Comparison of ENCODE assay signal across 10 cellular contexts in genomic region chr6:146433881-146434741, GRCh38.
DNase-seq lines count a peak whose midpoint lies in the region; ATAC-seq and TF ChIP-seq lines count a peak whose summit lies in the region.
"Had no signal": no experiment of that assay in that cellular context is flagged by ENCODE, and none has a peak within 500 bp of the region (broad histone marks: within the 10 kb centered on the region; RNA-seq: fewer than 3 reads in every experiment).

No MANE protein-coding gene starts in this region.

- no peak for DNase-seq in Peyer's patch
- DNase-seq in lung (ENCODE audit: low spot score), result no peak
- DNase-seq in testis, result peak; percentile 38
- no peak for DNase-seq in SW480 (ENCODE audit: low spot score)
- DNase-seq in CD4-positive, alpha-beta memory T cell, result no peak
- DNase-seq: NCI-H774 had no signal

- H3K36me3 Mint-ChIP-seq in CD4-positive, alpha-beta memory T cell, result no peaks in the 10 kb centered on the region

- WGBS in lung, 2 donors, result 11 to 12% methylated on average over 59 to 60 of the region's 60 CpGs
- WGBS in testis, 2 donors, result 7 to 20% methylated on average over 28 to 59 of the region's 60 CpGs

- TF ChIP-seq POLR2A in Peyer's patch (IDR thresholded peaks at IDR 0.05), result no peak
- no peak for TF ChIP-seq POLR2A in testis (IDR thresholded peaks at IDR 0.05)

- no peaks in the 10 kb centered on the region for H3K9me3 ChIP-seq in Peyer's patch
- H3K9me3 ChIP-seq in lung (ENCODE audit: control insufficient read depth in 2 of 2, insufficient read depth in 1 of 2, low read length in 1 of 2), result peaks cover 0 to 3% of the 10 kb centered on the region in 2 donors
- no peaks in the 10 kb centered on the region for H3K9me3 ChIP-seq in testis
- no peaks in the 10 kb centered on the region for H3K9me3 ChIP-seq in CD4-positive, alpha-beta memory T cell (ENCODE audit: control insufficient read depth in 1 of 2, low read length in 2 of 2)

- H3K4me1 ChIP-seq in Peyer's patch (no peaks in the 10 kb centered on the region), lung (ENCODE audit: control insufficient read depth in 2 of 2, insufficient read depth in 2 of 2, low read length in 2 of 2) (peaks cover 0 to 5% of the 10 kb centered on the region in 2 donors), testis (peaks cover 5% of the 10 kb centered on the region)
- no peaks in the 10 kb centered on the region for H3K4me1 ChIP-seq in CD4-positive, alpha-beta memory T cell (ENCODE audit: insufficient read depth, low read length)

- H3K36me3 ChIP-seq in Peyer's patch (no peaks in the 10 kb centered on the region), lung (ENCODE audit: control insufficient read depth in 2 of 2, insufficient read depth in 2 of 2, low read length in 2 of 2) (no peaks in the 10 kb centered on the region), testis (ENCODE audit: low read depth, missing control alignments) (no peaks in the 10 kb centered on the region)
- no peaks in the 10 kb centered on the region for H3K36me3 ChIP-seq in CD4-positive, alpha-beta memory T cell (ENCODE audit: insufficient read depth, low read length)

- no peak for TF ChIP-seq CTCF in Peyer's patch (IDR thresholded peaks at IDR 0.05)
- no peak for TF ChIP-seq CTCF in lung (IDR thresholded peaks at IDR 0.05; ENCODE audit: control extremely low read depth, extremely low read depth)
- TF ChIP-seq CTCF in testis (IDR thresholded peaks at IDR 0.05), result no peak

- peaks cover 0 to 5% (median 0%) of the 10 kb centered on the region in 8 donors for H3K9me3 Mint-ChIP-seq in CD4-positive, alpha-beta memory T cell

- H3K4me3 ChIP-seq in Peyer's patch (peak overlapping the region; percentile 3 to 38 (median 18)), lung (peak overlapping the region; percentile 5), testis (peak overlapping the region; percentile 40 to 60)
- H3K4me3 ChIP-seq in CD4-positive, alpha-beta memory T cell (ENCODE audit: low read length in 2 of 2), result no peak overlapping the region
- H3K4me3 ChIP-seq: GM12878 had no signal

- CTCF ChIA-PET in CD4-positive, alpha-beta memory T cell (lab: Charles Lee; ENCODE audit: partially characterized antibody), result no interaction called here

- no peaks in the 10 kb centered on the region for H3K4me1 Mint-ChIP-seq in CD4-positive, alpha-beta memory T cell

- POLR2A ChIA-PET in CD4-positive, alpha-beta memory T cell (lab: Charles Lee; ENCODE audit: partially characterized antibody), result no interaction called here

- intact Hi-C loops in testis (cut with DNase I; ENCODE audit: low total_unique reads), result no loop called here
- intact Hi-C loops in CD4-positive, alpha-beta memory T cell (cut with micrococcal nuclease), result no loop called here

- H3K27ac Mint-ChIP-seq in CD4-positive, alpha-beta memory T cell, result no peak overlapping the region

- H3K27ac ChIP-seq in Peyer's patch, result no peak overlapping the region
- no peak overlapping the region for H3K27ac ChIP-seq in lung (ENCODE audit: low read depth in 1 of 2, low read length in 1 of 2)
- no peak overlapping the region for H3K27ac ChIP-seq in testis
- H3K27ac ChIP-seq in CD4-positive, alpha-beta memory T cell (ENCODE audit: low read depth, low read length), result no peak overlapping the region

- H3K27me3 Mint-ChIP-seq in CD4-positive, alpha-beta memory T cell, result peaks cover 5 to 7% of the 10 kb centered on the region in 2 donors

- H3K27me3 ChIP-seq in Peyer's patch (no peaks in the 10 kb centered on the region), lung (ENCODE audit: control insufficient read depth, insufficient read depth) (no peaks in the 10 kb centered on the region), testis (no peaks in the 10 kb centered on the region)
- H3K27me3 ChIP-seq in CD4-positive, alpha-beta memory T cell (ENCODE audit: insufficient read depth, low read length), result no peaks in the 10 kb centered on the region

- ATAC-seq in esophagus mucosa (peak; percentile 35), lung (ENCODE audit: insufficient read depth, low FRiP score) (peak; percentile 42), HG03439 (IDR thresholded peaks at IDR 0.05; ENCODE audit: unreplicated experiment) (no peak), GM21723 (IDR thresholded peaks at IDR 0.05; ENCODE audit: unreplicated experiment) (no peak)
- ATAC-seq: GM12878 had no signal

- H3K4me3 Mint-ChIP-seq in CD4-positive, alpha-beta memory T cell, result no peak overlapping the region

Comparison
In these comparisons a context has a peak if more than half of its experiments do, and no peak if none do; other contexts are left out.
1. H3K4me3 ChIP-seq: peak in Peyer's patch (4 of 4), lung (single experiment) and testis (2 of 2); none in CD4-positive, alpha-beta memory T cell (0 of 2).
2. ATAC-seq: peak in esophagus mucosa (single experiment) and lung (single experiment); none in HG03439 (single experiment) and GM21723 (single experiment).